11 cellular contexts compared by ENCODE assay signal in the genomic region with DNA sequence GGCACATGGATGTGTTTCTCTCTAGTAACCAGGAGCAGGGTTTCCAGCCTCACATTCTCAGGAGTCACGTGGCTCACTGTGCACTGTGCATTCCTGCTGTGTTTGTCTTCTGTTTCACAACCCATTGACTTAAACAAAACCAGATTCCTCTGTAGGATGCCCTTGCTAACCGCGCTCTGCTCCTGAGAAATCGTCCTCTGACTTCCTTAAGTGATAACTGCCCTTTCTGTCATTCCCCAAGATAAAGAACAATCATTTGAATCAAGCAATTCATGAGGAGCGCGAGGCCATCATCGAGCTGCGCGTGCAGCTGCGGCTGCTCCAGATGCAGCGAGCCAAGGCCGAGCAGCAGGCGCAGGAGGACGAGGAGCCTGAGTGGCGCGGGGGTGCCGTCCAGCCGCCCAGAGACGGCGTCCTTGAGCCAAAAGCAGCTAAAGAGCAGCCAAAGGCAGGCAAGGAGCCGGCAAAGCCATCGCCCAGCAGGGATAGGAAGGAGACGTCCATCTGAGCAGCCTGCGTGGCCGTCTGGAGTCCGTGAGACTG.
DNase-seq lines count a peak whose midpoint lies in the region; ATAC-seq and TF ChIP-seq lines count a peak whose summit lies in the region.
"Had no signal": no experiment of that assay in that cellular context is flagged by ENCODE, and none has a peak within 500 bp of the region (broad histone marks: within the 10 kb centered on the region; RNA-seq: fewer than 3 reads in every experiment).

No MANE protein-coding gene starts in this region.

- H3K27ac ChIP-seq in left ventricle myocardium inferior (replicated peaks) (no peak overlapping the region), cingulate gyrus (ENCODE audit: low read depth, low read length) (peak overlapping the region; percentile 83), muscle layer of duodenum (ENCODE audit: low read length) (peak overlapping the region; percentile 45), upper lobe of right lung (no peak overlapping the region)

- H3K27me3 ChIP-seq in left ventricle myocardium inferior (ENCODE audit: low read depth), result no peaks in the 10 kb centered on the region
- H3K27me3 ChIP-seq in muscle layer of duodenum (ENCODE audit: low read depth, low read length), result no peaks in the 10 kb centered on the region
- no peaks in the 10 kb centered on the region for H3K27me3 ChIP-seq in upper lobe of right lung

- no peaks in the 10 kb centered on the region for H3K9me3 ChIP-seq in left ventricle myocardium inferior (replicated peaks)
- H3K9me3 ChIP-seq in muscle layer of duodenum (ENCODE audit: control insufficient read depth in 1 of 2, low read length in 2 of 2), result no peaks in the 10 kb centered on the region
- H3K9me3 ChIP-seq in upper lobe of right lung, result no peaks in the 10 kb centered on the region

- TF ChIP-seq CTCF in left ventricle myocardium inferior (IDR thresholded peaks at IDR 0.05; ENCODE audit: borderline replicate concordance), result no peak
- no peak for TF ChIP-seq CTCF in upper lobe of right lung (IDR thresholded peaks at IDR 0.05)
- no peak for TF ChIP-seq CTCF in omental fat pad (IDR thresholded peaks at IDR 0.05)

- ATAC-seq in Right ventricle myocardium superior (ENCODE audit: poor library complexity) (peak; percentile 12), upper lobe of right lung (peak; percentile 67), omental fat pad (ENCODE audit: low FRiP score) (no peak)

- intact Hi-C loops in Right ventricle myocardium superior (cut with DNase I) (no loop called here), left ventricle myocardium inferior (cut with micrococcal nuclease) (no loop called here), upper lobe of right lung (cut with DNase I) (no loop called here)

- peaks cover 3% of the 10 kb centered on the region for H3K4me1 ChIP-seq in left ventricle myocardium inferior
- peaks cover 0 to 12% of the 10 kb centered on the region in 2 donors for H3K4me1 ChIP-seq in muscle layer of duodenum (ENCODE audit: control insufficient read depth in 1 of 2, insufficient read depth in 2 of 2, low read length in 2 of 2)
- H3K4me1 ChIP-seq in upper lobe of right lung, result no peaks in the 10 kb centered on the region

- H3K36me3 ChIP-seq in left ventricle myocardium inferior (peaks cover 74% of the 10 kb centered on the region), muscle layer of duodenum (ENCODE audit: control insufficient read depth in 1 of 2, insufficient read depth in 2 of 2, low read length in 2 of 2) (peaks cover 46 to 65% of the 10 kb centered on the region in 2 donors), upper lobe of right lung (peaks cover 69% of the 10 kb centered on the region)

- H3K4me3 ChIP-seq in left ventricle myocardium inferior (no peak overlapping the region), muscle layer of duodenum (ENCODE audit: low read depth in 1 of 2, low read length in 2 of 2) (peak overlapping the region; percentile 2 to 30), upper lobe of right lung (no peak overlapping the region)

- DNase-seq in Right ventricle myocardium superior, result no peak
- DNase-seq in left ventricle myocardium inferior, result no peak
- no peak for DNase-seq in upper lobe of right lung
- DNase-seq in NCI-H2196 treated with DMSO at 0.1 percent for 48 hours (lab: John Stamatoyannopoulos, UW; ENCODE audit: unreplicated experiment), result no peak
- DNase-seq in activated CD4-positive, alpha-beta T cell treated with anti-CD3 and anti-CD28 coated beads for 4 hours, result no peak
- DNase-seq in omental fat pad (ENCODE audit: low spot score), result no peak
- DNase-seq: ACHN; activated CD8-positive, alpha-beta memory T cell treated with anti-CD3 and anti-CD28 coated beads, Interleukin-2, amount 50 U/mL, for 48 hours; NCI-H146 had no signal

Comparison
In these comparisons a context has a peak if more than half of its experiments do, and no peak if none do; other contexts are left out.
1. H3K27ac ChIP-seq: peak in cingulate gyrus (single experiment) and muscle layer of duodenum (single experiment); none in left ventricle myocardium inferior (single experiment) and upper lobe of right lung (single experiment).
2. H3K4me3 ChIP-seq: peak in muscle layer of duodenum (2 of 2); none in left ventricle myocardium inferior (single experiment) and upper lobe of right lung (single experiment).